In genomic region chr5:151082976-151083651, GRCh38 we compare ENCODE assay signal across 8 cellular contexts. TPM values are rescaled to one million over a fixed set of nuclear protein-coding genes. Genes with fewer than 3 reads are reported as not detected.
DNase-seq lines count a peak whose midpoint lies in the region; ATAC-seq and TF ChIP-seq lines count a peak whose summit lies in the region.

No MANE protein-coding gene starts in this region.

- H3K9me3 Mint-ChIP-seq in activated T-cell treated with anti-CD3 and anti-CD28 coated beads, Interleukin-2, amount 50 U/mL, for 4 hours, result no peaks in the 10 kb centered on the region

- H3K4me1 Mint-ChIP-seq in activated T-cell treated with anti-CD3 and anti-CD28 coated beads, Interleukin-2, amount 50 U/mL, for 4 hours (ENCODE audit: low read depth), result peaks cover 80% of the 10 kb centered on the region

- 53 to 60% methylated on average over 3 of the region's 3 CpGs for WGBS in thyroid gland, 2 donors
- WGBS in ovary, 3 donors, result 72 to 89% (median 84%) methylated on average over 3 of the region's 3 CpGs

- no peak overlapping the region for H3K4me3 ChIP-seq in mucosa of descending colon
- H3K4me3 ChIP-seq in thyroid gland (replicated peaks in 1 of 3), result no peak overlapping the region
- no peak overlapping the region for H3K4me3 ChIP-seq in ovary

- intact Hi-C loops in mucosa of descending colon (cut with DNase I, micrococcal nuclease), result no loop called here
- intact Hi-C loops in thyroid gland (cut with DNase I), result no loop called here
- intact Hi-C loops in ovary (cut with DNase I), result no loop called here

- peak; percentile 18 to 39 for ATAC-seq in activated T-cell treated with anti-CD3 and anti-CD28 coated beads, Interleukin-2, amount 50 U/mL, for 4 hours
- ATAC-seq in mucosa of descending colon, result peak; percentile 60
- no peak for ATAC-seq in HG03460 (IDR thresholded peaks at IDR 0.05; ENCODE audit: unreplicated experiment)

- TF ChIP-seq CTCF in mucosa of descending colon (IDR thresholded peaks at IDR 0.05) (no peak), thyroid gland (IDR thresholded peaks at IDR 0.05) (no peak), ovary (IDR thresholded peaks at IDR 0.05) (no peak)

- H3K27ac ChIP-seq in thyroid gland, result peak overlapping the region in 2 of 3 donors; percentile 31 to 99
- H3K27ac ChIP-seq in ovary, result no peak overlapping the region

- TF ChIP-seq EP300 in ovary (IDR thresholded peaks at IDR 0.05), result no peak

- TF ChIP-seq POLR2A in thyroid gland (IDR thresholded peaks at IDR 0.05), result peak in 1 of 2 donors; percentile 31
- no peak for TF ChIP-seq POLR2A in ovary (IDR thresholded peaks at IDR 0.05)

- H3K27me3 ChIP-seq in thyroid gland (no peaks in the 10 kb centered on the region), ovary (no peaks in the 10 kb centered on the region)

- H3K36me3 ChIP-seq in mucosa of descending colon (ENCODE audit: low read depth) (no peaks in the 10 kb centered on the region), thyroid gland (no peaks in the 10 kb centered on the region), ovary (no peaks in the 10 kb centered on the region)

- H3K9me3 ChIP-seq in mucosa of descending colon, result no peaks in the 10 kb centered on the region
- no peaks in the 10 kb centered on the region for H3K9me3 ChIP-seq in thyroid gland
- no peaks in the 10 kb centered on the region for H3K9me3 ChIP-seq in ovary

- H3K27me3 Mint-ChIP-seq in activated T-cell treated with anti-CD3 and anti-CD28 coated beads, Interleukin-2, amount 50 U/mL, for 4 hours (ENCODE audit: low read depth), result no peaks in the 10 kb centered on the region

- DNase-seq in CD1c-positive myeloid dendritic cell (ENCODE audit: extremely low spot score), result peak; percentile 65
- DNase-seq in NCI-H187 treated with DMSO at 0.1 percent for 48 hours (lab: John Stamatoyannopoulos, UW), result peak; percentile 32
- DNase-seq in activated T-cell treated with anti-CD3 and anti-CD28 coated beads, Interleukin-2, amount 50 U/mL, for 4 hours, result peak; percentile 60
- DNase-seq in mucosa of descending colon, result peak; percentile 79 to 87 (median 79)
- DNase-seq in thyroid gland, result peak; percentile 72 to 74
- DNase-seq in NCI-H69 (lab: John Stamatoyannopoulos, UW), result no peak
- DNase-seq in ovary, result no peak

- H3K4me3 Mint-ChIP-seq in activated T-cell treated with anti-CD3 and anti-CD28 coated beads, Interleukin-2, amount 50 U/mL, for 4 hours, result peak overlapping the region; percentile 82

- peaks cover 11% of the 10 kb centered on the region for H3K36me3 Mint-ChIP-seq in activated T-cell treated with anti-CD3 and anti-CD28 coated beads, Interleukin-2, amount 50 U/mL, for 4 hours (ENCODE audit: insufficient read depth)

- peaks cover 62% of the 10 kb centered on the region for H3K4me1 ChIP-seq in mucosa of descending colon (ENCODE audit: low read depth)
- H3K4me1 ChIP-seq in thyroid gland, result peaks cover 15 to 75% of the 10 kb centered on the region in 2 donors
- peaks cover 6% of the 10 kb centered on the region for H3K4me1 ChIP-seq in ovary (ENCODE audit: insufficient read depth)

RNA-seq across cellular contexts. Expression of gene TNIP1, which starts 2.3 kb away (rescaled TPM):
- total RNA-seq in activated T-cell treated with anti-CD3 and anti-CD28 coated beads, Interleukin-2, amount 50 U/mL, for 4 hours, result 100 to 1,000 TPM; 199 to 329 (median 211) TPM
- total RNA-seq in mucosa of descending colon, result 100 to 1,000 TPM; 140 to 218 (median 156) TPM
- 100 to 1,000 TPM in 1 of 4 donors, 10 to 100 TPM in 3; 74.4 to 115 (median 94.7) TPM for total RNA-seq in thyroid gland
- total RNA-seq in ovary, result 10 to 100 TPM; 39.4 to 89.7 (median 69.9) TPM
- 10 to 100 TPM; 51.0 to 57.6 TPM for polyA plus RNA-seq in ovary

Comparison
In these comparisons a context has a peak if more than half of its experiments do, and no peak if none do; other contexts are left out.
1. DNase-seq: peak in CD1c-positive myeloid dendritic cell (single experiment), NCI-H187 treated with DMSO at 0.1 percent for 48 hours (single experiment), activated T-cell treated with anti-CD3 and anti-CD28 coated beads, Interleukin-2, amount 50 U/mL, for 4 hours (single experiment), mucosa of descending colon (3 of 3) and thyroid gland (2 of 2); none in NCI-H69 (single experiment) and ovary (0 of 5).
2. H3K27ac ChIP-seq: peak in thyroid gland (2 of 3); none in ovary (0 of 2).